Comparison of ENCODE assay signal across 8 cellular contexts in genomic region chr1:114715952-114716303, GRCh38. TPM values are rescaled to one million over a fixed set of nuclear protein-coding genes. Genes with fewer than 3 reads are reported as not detected.
DNase-seq lines count a peak whose midpoint lies in the region; ATAC-seq, FAIRE-seq and TF ChIP-seq lines count a peak whose summit lies in the region.

No MANE protein-coding gene starts in this region.

- ATAC-seq in activated CD8-positive, alpha-beta T cell treated with anti-CD3 and anti-CD28 coated beads for 36 hours = no peak

- no peak for FAIRE-seq in HTR-8/SVneo (lab: Jason Lieb, UNC)

- no peaks in the 10 kb centered on the region for H3K9me3 ChIP-seq in iPS-20b (ENCODE audit: insufficient read depth, low read depth, low read length)

- peaks cover 27% of the 10 kb centered on the region for H3K4me1 Mint-ChIP-seq in activated CD8-positive, alpha-beta T cell treated with anti-CD3 and anti-CD28 coated beads for 36 hours (ENCODE audit: low read depth)

- H3K27me3 Mint-ChIP-seq in activated CD8-positive, alpha-beta T cell treated with anti-CD3 and anti-CD28 coated beads for 36 hours = no peaks in the 10 kb centered on the region

- H3K9ac ChIP-seq in iPS-20b (ENCODE audit: low read depth, low read length) = peak overlapping the region; percentile 99

- TF ChIP-seq CTCF in AG04449 (IDR thresholded peaks at IDR 0.05; ENCODE audit: insufficient read depth, low read length, missing control alignments) = no peak
- no peak for TF ChIP-seq CTCF in activated CD8-positive, alpha-beta T cell treated with anti-CD3 and anti-CD28 coated beads for 36 hours (IDR thresholded peaks at IDR 0.05)

- CTCF ChIA-PET in AG04449 (lab: Yijun Ruan, JAX) = interaction anchor here (0.8 to 2.9 kb wide), 5 partner anchors 13 to 396 kb away, joined by 3 to 10 read pairs (median 3); partner anchors contain the start of gene DENND2C
- CTCF ChIA-PET in activated CD8-positive, alpha-beta T cell treated with anti-CD3 and anti-CD28 coated beads for 36 hours (lab: Charles Lee) = interaction anchor here (1.0 to 1.5 kb wide), 5 partner anchors 16 to 369 kb away, joined by 3 to 4 read pairs (median 3); no protein-coding TSS in a partner anchor

- intact Hi-C loops in activated CD8-positive, alpha-beta T cell treated with anti-CD3 and anti-CD28 coated beads for 36 hours (cut with micrococcal nuclease) = loop anchor here (1.0 to 5.0 kb wide), 2 partner anchors 41 to 135 kb away; partner anchors contain the start of genes BCAS2 and CSDE1

- peaks cover 61% of the 10 kb centered on the region for H3K36me3 Mint-ChIP-seq in activated CD8-positive, alpha-beta T cell treated with anti-CD3 and anti-CD28 coated beads for 36 hours (ENCODE audit: low read depth)

- H3K9me3 Mint-ChIP-seq in activated CD8-positive, alpha-beta T cell treated with anti-CD3 and anti-CD28 coated beads for 36 hours = no peaks in the 10 kb centered on the region

- no peaks in the 10 kb centered on the region for H3K27me3 ChIP-seq in iPS-20b (ENCODE audit: insufficient read depth, low read length)

- POLR2A ChIA-PET in AG04449 (lab: Yijun Ruan, JAX) = no interaction called here
- POLR2A ChIA-PET in activated CD8-positive, alpha-beta T cell treated with anti-CD3 and anti-CD28 coated beads for 36 hours (lab: Charles Lee) = interaction anchor here (0.7 to 3.9 kb wide), 9 partner anchors 9 to 135 kb away, joined by 3 to 29 read pairs (median 4); partner anchors contain the start of genes AMPD1 and CSDE1

- H3K4me3 ChIP-seq in AG04449 (ENCODE audit: low read depth, low read length) (peak overlapping the region; percentile 93), iPS-20b (ENCODE audit: low read length) (peak overlapping the region; percentile 97)

- DNase-seq in AG04449 (ENCODE audit: low read depth, low spot score) (no peak), HCEC 1CT (peak; percentile 18), cerebellar cortex (ENCODE audit: low spot score) (no peak), dermis blood vessel endothelial cell (no peak), HTR-8/SVneo (ENCODE audit: insufficient read length, low spot score) (no peak)
- no peak for DNase-seq in activated CD8-positive, alpha-beta T cell treated with anti-CD3 and anti-CD28 coated beads for 36 hours

- peak overlapping the region; percentile 99 for H3K27ac Mint-ChIP-seq in activated CD8-positive, alpha-beta T cell treated with anti-CD3 and anti-CD28 coated beads for 36 hours

- H3K36me3 ChIP-seq in iPS-20b (ENCODE audit: insufficient read depth, low read depth, low read length) = peaks cover 76% of the 10 kb centered on the region

- H3K27ac ChIP-seq in iPS-20b (ENCODE audit: low read length) = peak overlapping the region; percentile 91
- peak overlapping the region; percentile 41 for H3K27ac ChIP-seq in temporal lobe (ENCODE audit: low read depth, low read length)

- H3K4me1 ChIP-seq in iPS-20b (ENCODE audit: insufficient read depth, low read length) = peaks cover 6% of the 10 kb centered on the region

- H3K4me3 Mint-ChIP-seq in activated CD8-positive, alpha-beta T cell treated with anti-CD3 and anti-CD28 coated beads for 36 hours = peak overlapping the region; percentile 98

RNA-seq across cellular contexts. Expression of gene NRAS, which starts 0.6 kb away (rescaled TPM):
- 10 to 100 TPM; 49.1 to 49.9 TPM for total RNA-seq in activated CD8-positive, alpha-beta T cell treated with anti-CD3 and anti-CD28 coated beads for 36 hours
- total RNA-seq in temporal lobe (47.0 TPM), dermis blood vessel endothelial cell (77.9 and 96.6 TPM in 2 replicates)

RNA-seq across cellular contexts. Expression of gene AMPD1, which starts 20.6 kb away (rescaled TPM):
- not detected for total RNA-seq in activated CD8-positive, alpha-beta T cell treated with anti-CD3 and anti-CD28 coated beads for 36 hours
- not detected for total RNA-seq in temporal lobe
- total RNA-seq in dermis blood vessel endothelial cell = not detected in 2 replicates

RNA-seq across cellular contexts. Expression of gene CSDE1, which starts 41.9 kb away (rescaled TPM):
- 100 to 1,000 TPM; 496 to 514 TPM for total RNA-seq in activated CD8-positive, alpha-beta T cell treated with anti-CD3 and anti-CD28 coated beads for 36 hours
- total RNA-seq in temporal lobe (422 TPM), dermis blood vessel endothelial cell (656 and 875 TPM in 2 replicates)

RNA-seq across cellular contexts. Expression of gene DENND2C, which starts 46.1 kb away (rescaled TPM):
- 1 to 10 TPM in 1 of 2 experiments, under 1 TPM in 1; 0.99 to 1.5 TPM for total RNA-seq in activated CD8-positive, alpha-beta T cell treated with anti-CD3 and anti-CD28 coated beads for 36 hours
- total RNA-seq in temporal lobe (1.5 TPM), dermis blood vessel endothelial cell (2.9 and 4.0 TPM in 2 replicates)
